Comparison of ENCODE assay signal across 8 cellular contexts in genomic region chr1:71521655-71522264, GRCh38.
DNase-seq lines count a peak whose midpoint lies in the region; ATAC-seq and TF ChIP-seq lines count a peak whose summit lies in the region.

No MANE protein-coding gene starts in this region.

- no peaks in the 10 kb centered on the region for H3K27me3 Mint-ChIP-seq in Calu3 (ENCODE audit: unreplicated experiment)
- no peaks in the 10 kb centered on the region for H3K27me3 Mint-ChIP-seq in T-helper 2 cell treated with Interferon-gamma antibody and Interleukin-4, amounts not matched to agents 5 μg/mL and 100 μg/mL, for 36 hours (ENCODE audit: low read depth)

- DNase-seq in Calu3: peak; percentile 51
- peak; percentile 28 to 56 for DNase-seq in HAP-1 (ENCODE audit: low spot score in 2 of 2)
- DNase-seq in NCI-H446 treated with DMSO at 0.1 percent for 48 hours (lab: John Stamatoyannopoulos, UW): peak; percentile 63
- peak; percentile 12 for DNase-seq in mammary epithelial cell
- DNase-seq in activated CD8-positive, alpha-beta memory T cell treated with anti-CD3 and anti-CD28 coated beads, Interleukin-2, amount 50 U/mL, for 48 hours: no peak
- DNase-seq in T-helper 2 cell treated with Interferon-gamma antibody and Interleukin-4, amounts not matched to agents 5 μg/mL and 100 μg/mL, for 36 hours (ENCODE audit: low spot score): no peak

- in situ Hi-C loops in HAP-1 (cut with MboI; ENCODE audit: low sequenced_read_pairs) (no loop called here), mammary epithelial cell (cut with MboI; ENCODE audit: low sequenced_read_pairs in 2 of 2) (loop anchor here (10.0 to 25.0 kb wide), 2 partner anchors 327 to 334 kb away; no protein-coding TSS in a partner anchor)

- no peaks in the 10 kb centered on the region for H3K4me1 Mint-ChIP-seq in Calu3 (ENCODE audit: low read depth, unreplicated experiment)
- H3K4me1 Mint-ChIP-seq in T-helper 2 cell treated with Interferon-gamma antibody and Interleukin-4, amounts not matched to agents 5 μg/mL and 100 μg/mL, for 36 hours (ENCODE audit: low read depth): no peaks in the 10 kb centered on the region

- intact Hi-C loops in Calu3 (cut with micrococcal nuclease; ENCODE audit: unreplicated experiment): loop anchor here (5.0 kb wide), 3 partner anchors 324 to 516 kb away; no protein-coding TSS in a partner anchor
- intact Hi-C loops in mammary epithelial cell (cut with micrococcal nuclease): loop anchor here (5.0 kb wide), 2 partner anchors 324 to 429 kb away; no protein-coding TSS in a partner anchor

- BruUV-seq in Calu3 (replicated peaks; lab: Mats Ljungman, UMichigan) (no TSS peak), mammary epithelial cell (replicated peaks; lab: Mats Ljungman, UMichigan) (no TSS peak)

- H3K27ac Mint-ChIP-seq in Calu3 (ENCODE audit: unreplicated experiment): no peak overlapping the region
- no peak overlapping the region for H3K27ac Mint-ChIP-seq in T-helper 2 cell treated with Interferon-gamma antibody and Interleukin-4, amounts not matched to agents 5 μg/mL and 100 μg/mL, for 36 hours

- TF ChIP-seq RAD21 in liver (IDR thresholded peaks at IDR 0.05): peak; percentile 62 to 64

- no peaks in the 10 kb centered on the region for H3K4me1 ChIP-seq in HAP-1
- H3K4me1 ChIP-seq in mammary epithelial cell (ENCODE audit: insufficient read depth, low read length): no peaks in the 10 kb centered on the region
- H3K4me1 ChIP-seq in liver (ENCODE audit: control insufficient read depth in 4 of 4, insufficient read depth in 4 of 4, low read length in 3 of 4): no peaks in the 10 kb centered on the region

- H4K20me1 ChIP-seq in mammary epithelial cell (ENCODE audit: insufficient read depth, low read length): no peaks in the 10 kb centered on the region

- H3K4me3 Mint-ChIP-seq in Calu3 (ENCODE audit: low read depth, unreplicated experiment): no peak overlapping the region
- H3K4me3 Mint-ChIP-seq in T-helper 2 cell treated with Interferon-gamma antibody and Interleukin-4, amounts not matched to agents 5 μg/mL and 100 μg/mL, for 36 hours: no peak overlapping the region

- 94% methylated on average over 1 of the region's 1 CpG for WGBS in mammary epithelial cell (ENCODE audit: low coverage, missing lambda C conversion rate)
- WGBS in liver: 92% methylated on average over 1 of the region's 1 CpG

- H3K27ac ChIP-seq in mammary epithelial cell (ENCODE audit: insufficient read depth, low read depth, low read length) (no peak overlapping the region), liver (ENCODE audit: low read depth in 1 of 2, low read length in 2 of 2) (no peak overlapping the region)

- H3K9ac ChIP-seq in mammary epithelial cell (ENCODE audit: insufficient read depth, low read length) (no peak overlapping the region), liver (ENCODE audit: low read depth in 1 of 2, low read length in 2 of 2) (no peak overlapping the region)

- H3K9me3 Mint-ChIP-seq in Calu3 (ENCODE audit: low read depth, unreplicated experiment): no peaks in the 10 kb centered on the region
- no peaks in the 10 kb centered on the region for H3K9me3 Mint-ChIP-seq in T-helper 2 cell treated with Interferon-gamma antibody and Interleukin-4, amounts not matched to agents 5 μg/mL and 100 μg/mL, for 36 hours

- H2AFZ ChIP-seq in mammary epithelial cell (ENCODE audit: low read depth, low read length): no peak overlapping the region

- H3K27me3 ChIP-seq in HAP-1 (ENCODE audit: low read depth) (no peaks in the 10 kb centered on the region), mammary epithelial cell (ENCODE audit: insufficient read depth, low read length) (peaks cover 4% of the 10 kb centered on the region), liver (ENCODE audit: control insufficient read depth in 4 of 4, insufficient read depth in 4 of 4, low read length in 3 of 4) (no peaks in the 10 kb centered on the region)

- no peaks in the 10 kb centered on the region for H3K9me3 ChIP-seq in HAP-1
- H3K9me3 ChIP-seq in mammary epithelial cell (replicated peaks; ENCODE audit: insufficient read depth, low read length): no peaks in the 10 kb centered on the region
- H3K9me3 ChIP-seq in liver (ENCODE audit: control insufficient read depth in 4 of 4, low read length in 3 of 4): no peaks in the 10 kb centered on the region

- CTCF ChIA-PET in Calu3 (lab: Charles Lee) (no interaction called here), mammary epithelial cell (lab: Charles Lee; ENCODE audit: low non-redundant PET) (no interaction called here)

- H3K36me3 ChIP-seq in HAP-1 (replicated peaks) (no peaks in the 10 kb centered on the region), mammary epithelial cell (ENCODE audit: insufficient read depth, low read length) (no peaks in the 10 kb centered on the region), liver (ENCODE audit: control insufficient read depth in 4 of 4, insufficient read depth in 3 of 4, low read depth in 1 of 4, low read length in 3 of 4) (no peaks in the 10 kb centered on the region)

- H3K4me3 ChIP-seq in HAP-1 (no peak overlapping the region), mammary epithelial cell (replicated peaks in 1 of 3; ENCODE audit: insufficient read depth in 1 of 3, low read depth in 2 of 3, low read length in 3 of 3) (no peak overlapping the region), liver (ENCODE audit: low read depth in 1 of 3, low read length in 3 of 3) (no peak overlapping the region)

- no peaks in the 10 kb centered on the region for H3K79me2 ChIP-seq in mammary epithelial cell (ENCODE audit: insufficient read depth, low read length)

- dilution Hi-C loops in mammary epithelial cell (cut with HindIII; ENCODE audit: low sequenced_read_pairs): loop anchor here (10.0 kb wide), 1 partner anchor 57 kb away; no protein-coding TSS in a partner anchor

- no peak overlapping the region for H3K4me2 ChIP-seq in mammary epithelial cell (ENCODE audit: insufficient read depth, low read depth, low read length)

- peak; percentile 45 for TF ChIP-seq CTCF in Calu3 (IDR thresholded peaks at IDR 0.05; ENCODE audit: unreplicated experiment)
- TF ChIP-seq CTCF in mammary epithelial cell (conservative IDR thresholded peaks at IDR 0.05 in 1 of 2, IDR thresholded peaks at IDR 0.05 in 1 of 2; ENCODE audit: extremely low read depth in 1 of 2, insufficient read depth in 1 of 2, low read depth in 1 of 2, low read length in 2 of 2): peak; percentile 70 to 79
- peak; percentile 32 for TF ChIP-seq CTCF in liver (IDR thresholded peaks at IDR 0.05; ENCODE audit: low read depth, low read length, missing input control)

- H3K36me3 Mint-ChIP-seq in Calu3 (ENCODE audit: insufficient read depth, unreplicated experiment): no peaks in the 10 kb centered on the region
- no peaks in the 10 kb centered on the region for H3K36me3 Mint-ChIP-seq in T-helper 2 cell treated with Interferon-gamma antibody and Interleukin-4, amounts not matched to agents 5 μg/mL and 100 μg/mL, for 36 hours (ENCODE audit: low read depth)

- ATAC-seq in HG02852 (IDR thresholded peaks at IDR 0.05; ENCODE audit: unreplicated experiment): no peak

TF ChIP-seq in liver, 16 proteins besides CTCF, POLR2A, EP300 and RAD21:
- TF ChIP-seq, protein P1, sequence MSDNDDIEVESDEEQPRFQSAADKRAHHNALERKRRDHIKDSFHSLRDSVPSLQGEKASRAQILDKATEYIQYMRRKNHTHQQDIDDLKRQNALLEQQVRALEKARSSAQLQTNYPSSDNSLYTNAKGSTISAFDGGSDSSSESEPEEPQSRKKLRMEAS (IDR thresholded peaks at IDR 0.05): no peak
- TF ChIP-seq JUND (IDR thresholded peaks at IDR 0.05): no peak
- TF ChIP-seq ZBTB33 (IDR thresholded peaks at IDR 0.05): no peak
- no peak for TF ChIP-seq FOXA1 (IDR thresholded peaks at IDR 0.05)

Comparison
In these comparisons a context has a peak if more than half of its experiments do, and no peak if none do; other contexts are left out.
1. DNase-seq: peak in Calu3 (single experiment), HAP-1 (2 of 2), NCI-H446 treated with DMSO at 0.1 percent for 48 hours (single experiment) and mammary epithelial cell (single experiment); none in activated CD8-positive, alpha-beta memory T cell treated with anti-CD3 and anti-CD28 coated beads, Interleukin-2, amount 50 U/mL, for 48 hours (single experiment) and T-helper 2 cell treated with Interferon-gamma antibody and Interleukin-4, amounts not matched to agents 5 μg/mL and 100 μg/mL, for 36 hours (single experiment).
2. Peak in every context shown above with its lines, with median percentiles within 50 percentile points of each other: CTCF ChIP-seq.